9 cellular contexts compared by ENCODE assay signal in genomic region chr17:4788159-4788806, GRCh38. TPM values are rescaled to one million over a fixed set of nuclear protein-coding genes. Genes with fewer than 3 reads are reported as not detected.
DNase-seq lines count a peak whose midpoint lies in the region; ATAC-seq and TF ChIP-seq lines count a peak whose summit lies in the region.
"Had no signal": no experiment of that assay in that cellular context is flagged by ENCODE, and none has a peak within 500 bp of the region (broad histone marks: within the 10 kb centered on the region; RNA-seq: fewer than 3 reads in every experiment).

No MANE protein-coding gene starts in this region.

- no peaks in the 10 kb centered on the region for H3K9me2 ChIP-seq in PC-3 (replicated peaks; ENCODE audit: low read length)

- BruUV-seq in A673 (replicated peaks; lab: Mats Ljungman, UMichigan) (no TSS peak), PC-3 (replicated peaks; lab: Mats Ljungman, UMichigan) (no TSS peak)

- H3K4me1 ChIP-seq in A673 (ENCODE audit: insufficient read depth, low read length, poor library complexity, severe bottlenecking) (peaks cover 36% of the 10 kb centered on the region), PC-3 (ENCODE audit: insufficient read depth, low read length) (peaks cover 16% of the 10 kb centered on the region)

- no peak overlapping the region for H2AFZ ChIP-seq in PC-3 (ENCODE audit: low read length)

- H3K9me3 ChIP-seq in A673 (ENCODE audit: low read depth, low read length, poor library complexity, severe bottlenecking) (no peaks in the 10 kb centered on the region), PC-3 (ENCODE audit: low read length) (no peaks in the 10 kb centered on the region), iPS-18c (ENCODE audit: control insufficient read depth, insufficient read depth, low read length) (no peaks in the 10 kb centered on the region)

- H3F3A ChIP-seq in PC-3 (ENCODE audit: low read length, unreplicated experiment) = no peaks in the 10 kb centered on the region

- DNase-seq in A673 (ENCODE audit: low spot score) (peak; percentile 27), PC-3 (no peak), DMS 273 (lab: John Stamatoyannopoulos, UW; ENCODE audit: unreplicated experiment) (no peak), HK-2 (ENCODE audit: unreplicated experiment) (no peak), NCI-H2107 treated with DMSO at 0.1 percent for 48 hours (lab: John Stamatoyannopoulos, UW; ENCODE audit: unreplicated experiment) (no peak)
- DNase-seq: activated CD8-positive, alpha-beta memory T cell treated with anti-CD3 and anti-CD28 coated beads, Interleukin-2, amount 50 U/mL, for 4 hours; DMS153; stimulated activated CD4-positive, alpha-beta T cell treated with anti-CD3 and anti-CD28 coated beads, Interleukin-15, amount 100 ng/mL, for 24 hours had no signal

- H3K27me3 ChIP-seq in A673 (replicated peaks; ENCODE audit: insufficient read depth, low read depth, low read length, poor library complexity) (no peaks in the 10 kb centered on the region), PC-3 (ENCODE audit: low read length) (no peaks in the 10 kb centered on the region)

- H3K27ac ChIP-seq in A673 (ENCODE audit: low read depth, low read length, poor library complexity, severe bottlenecking) = peak overlapping the region; percentile 89
- no peak overlapping the region for H3K27ac ChIP-seq in PC-3 (ENCODE audit: low read length)

- POLR2A ChIA-PET in A673 (lab: Charles Lee; ENCODE audit: low non-redundant PET) (no interaction called here), PC-3 (lab: Charles Lee; ENCODE audit: unreplicated experiment) (no interaction called here)

- ATAC-seq in PC-3 = no peak

- no peaks in the 10 kb centered on the region for H3K36me3 ChIP-seq in A673 (ENCODE audit: insufficient read depth, low read length, poor library complexity, severe bottlenecking)
- H3K36me3 ChIP-seq in PC-3 (ENCODE audit: low read depth, low read length) = no peaks in the 10 kb centered on the region

- peak overlapping the region; percentile 95 for H3K4me2 ChIP-seq in PC-3 (ENCODE audit: low read length)

- H3K79me2 ChIP-seq in PC-3 (ENCODE audit: low read length) = peaks cover 8% of the 10 kb centered on the region

- CTCF ChIA-PET in A673 (lab: Charles Lee) = no interaction called here
- CTCF ChIA-PET in PC-3 (lab: Charles Lee) = interaction anchor here (0.9 to 1.0 kb wide), 2 partner anchors 78 to 101 kb away, joined by 3 to 11 read pairs; partner anchors contain the start of gene ARRB2

- peak overlapping the region; percentile 74; the same call in 1 of the 2 replicates for H3K9ac ChIP-seq in PC-3 (ENCODE audit: low read length)

- H4K20me1 ChIP-seq in PC-3 (ENCODE audit: low read length) = no peaks in the 10 kb centered on the region

- intact Hi-C loops in A673 (cut with micrococcal nuclease; ENCODE audit: unreplicated experiment) = no loop called here
- intact Hi-C loops in PC-3 (cut with micrococcal nuclease) = no loop called here

- TF ChIP-seq CTCF in A673 (conservative IDR thresholded peaks at IDR 0.05; ENCODE audit: low read depth, low read length) = no peak
- no peak for TF ChIP-seq CTCF in PC-3 (conservative IDR thresholded peaks at IDR 0.05; ENCODE audit: low read depth, low read length)

- H3K4me3 ChIP-seq in A673 (ENCODE audit: low read depth, low read length, poor library complexity, severe bottlenecking) (peak overlapping the region; percentile 84), PC-3 (ENCODE audit: low read length) (peak overlapping the region; percentile 89), iPS-18c (ENCODE audit: insufficient read depth, low read depth, low read length) (peak overlapping the region; percentile 80; the same call in 1 of the 2 replicates)

RNA-seq across cellular contexts. Expression of gene GLTPD2, which starts 0.5 kb away (rescaled TPM):
- total RNA-seq in A673 (2021) = not detected in 2 replicates
- 0.98 TPM in 1 of 2 replicates, not detected in the other for total RNA-seq in PC-3 (2014; rRNA removed)

RNA-seq across cellular contexts. Expression of gene VMO1, which starts 2.1 kb away (rescaled TPM):
- total RNA-seq in A673 (2021) (28.6 and 39.7 TPM in 2 replicates), PC-3 (2014; rRNA removed) (1.2 and 3.1 TPM in 2 replicates)

RNA-seq across cellular contexts. Expression of gene PSMB6, which starts 7.7 kb away (rescaled TPM):
- 332 and 371 TPM in 2 replicates for total RNA-seq in A673 (2021)
- 281 and 405 TPM in 2 replicates for total RNA-seq in PC-3 (2014; rRNA removed)

RNA-seq across cellular contexts. Expression of gene TM4SF5, which starts 16.6 kb away (rescaled TPM):
- total RNA-seq in A673 (2021) = not detected in 2 replicates
- total RNA-seq in PC-3 (2014; rRNA removed) = not detected in 2 replicates
